ENCODE assay signal across 22 cellular contexts in the genomic region with DNA sequence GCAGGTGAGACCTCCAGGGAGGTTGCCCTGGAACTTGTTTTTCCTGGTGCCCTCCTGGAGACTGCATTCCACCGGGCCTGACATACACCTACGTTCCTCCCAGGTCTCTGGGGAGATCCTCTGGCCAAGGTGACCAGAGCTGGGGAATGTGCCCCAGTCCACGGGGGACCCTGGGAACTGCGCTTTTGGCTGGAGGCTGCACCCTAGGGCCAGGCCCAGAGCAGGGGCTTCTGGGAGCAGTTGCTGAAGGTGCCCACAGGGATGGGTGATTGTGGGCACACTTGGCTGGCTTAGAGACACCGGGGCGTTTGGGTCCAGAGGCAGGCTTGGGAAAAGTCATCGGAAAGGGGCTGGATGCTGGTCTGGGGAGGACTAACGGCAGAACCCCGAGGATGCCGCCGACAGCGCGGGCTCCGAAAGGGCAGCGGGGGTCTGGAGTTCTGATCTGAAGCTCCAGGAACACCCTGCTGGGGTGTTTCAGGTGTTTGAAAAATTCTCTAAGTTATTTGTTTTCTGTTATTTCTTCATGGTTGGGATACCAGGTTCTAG. TPM values are rescaled to one million over a fixed set of nuclear protein-coding genes. Genes with fewer than 3 reads are reported as not detected.
DNase-seq lines count a peak whose midpoint lies in the region; ATAC-seq and TF ChIP-seq lines count a peak whose summit lies in the region.
"Had no signal": no experiment of that assay in that cellular context is flagged by ENCODE, and none has a peak within 500 bp of the region (broad histone marks: within the 10 kb centered on the region; RNA-seq: fewer than 3 reads in every experiment).

No MANE protein-coding gene starts in this region.

- H3K9ac ChIP-seq in SK-N-SH = no peak overlapping the region

- intact Hi-C loops in body of pancreas (cut with DNase I) (no loop called here), mucosa of descending colon (cut with DNase I, micrococcal nuclease) (no loop called here), spleen (cut with DNase I; ENCODE audit: low total_unique reads) (no loop called here)

- peaks cover 0 to 9% of the 10 kb centered on the region in 2 experiments; a peak in 1 of 4 replicates for H3K4me1 ChIP-seq in SK-N-SH (ENCODE audit: control insufficient read depth in 1 of 2, insufficient read depth in 2 of 2, low read depth in 1 of 2, low read length in 1 of 2)
- peaks cover 89% of the 10 kb centered on the region for H3K4me1 ChIP-seq in body of pancreas
- peaks cover 51% of the 10 kb centered on the region for H3K4me1 ChIP-seq in mucosa of descending colon (ENCODE audit: low read depth)
- peaks cover 4 to 66% (median 31%) of the 10 kb centered on the region in 6 donors for H3K4me1 ChIP-seq in spleen
- H3K4me1 ChIP-seq: HAP-1 had no signal

- H3K27me3 ChIP-seq in SK-N-SH (ENCODE audit: insufficient read depth) (no peaks in the 10 kb centered on the region), body of pancreas (no peaks in the 10 kb centered on the region), spleen (replicated peaks in 1 of 7) (no peaks in the 10 kb centered on the region)

- H3K4me3 ChIP-seq in SK-N-SH (ENCODE audit: low read depth in 2 of 2, low read length in 1 of 2) = no peak overlapping the region
- H3K4me3 ChIP-seq in body of pancreas = no peak overlapping the region
- H3K4me3 ChIP-seq in mucosa of descending colon = no peak overlapping the region
- no peak overlapping the region for H3K4me3 ChIP-seq in spleen
- H3K4me3 ChIP-seq: HAP-1, SK-N-MC had no signal

- no peaks in the 10 kb centered on the region for H3K9me2 ChIP-seq in SK-N-SH

- 97% methylated on average over 11 of the region's 15 CpGs for WGBS in SK-N-SH (ENCODE audit: low lambda C conversion rate)
- 57 to 78% methylated on average over 14 to 15 of the region's 15 CpGs for WGBS in body of pancreas, 2 donors
- WGBS in spleen, 5 donors = 85 to 90% (median 87%) methylated on average over 12 to 15 of the region's 15 CpGs

- TF ChIP-seq POLR2A in body of pancreas (IDR thresholded peaks at IDR 0.05) (peak in 1 of 3 donors; percentile 40), spleen (IDR thresholded peaks at IDR 0.05) (no peak)

- no peak overlapping the region for H2AFZ ChIP-seq in SK-N-SH (ENCODE audit: low read depth)

- no peak for TF ChIP-seq EP300 in SK-N-SH (IDR thresholded peaks at IDR 0.05; ENCODE audit: borderline replicate concordance in 1 of 2, low read depth in 1 of 2, low read length in 1 of 2)

- H3K9me3 ChIP-seq in SK-N-SH = no peaks in the 10 kb centered on the region
- H3K9me3 ChIP-seq in body of pancreas = no peaks in the 10 kb centered on the region
- no peaks in the 10 kb centered on the region for H3K9me3 ChIP-seq in mucosa of descending colon
- no peaks in the 10 kb centered on the region for H3K9me3 ChIP-seq in spleen
- H3K9me3 ChIP-seq: HAP-1 had no signal

- TF ChIP-seq RAD21 in SK-N-SH (IDR thresholded peaks at IDR 0.05; ENCODE audit: low read length) = no peak

- POLR2A ChIA-PET in SK-N-SH (lab: Yijun Ruan, JAX) = no interaction called here

- H3K36me3 ChIP-seq in SK-N-SH (replicated peaks in 1 of 2; ENCODE audit: control insufficient read depth in 1 of 2, insufficient read depth in 2 of 2, low read length in 1 of 2) = no peaks in the 10 kb centered on the region
- no peaks in the 10 kb centered on the region for H3K36me3 ChIP-seq in body of pancreas (replicated peaks in 1 of 2; ENCODE audit: insufficient read depth in 1 of 2, low read depth in 2 of 2)
- no peaks in the 10 kb centered on the region for H3K36me3 ChIP-seq in mucosa of descending colon (ENCODE audit: low read depth)
- no peaks in the 10 kb centered on the region for H3K36me3 ChIP-seq in spleen
- H3K36me3 ChIP-seq: HAP-1 had no signal

- H3F3A ChIP-seq in SK-N-SH (replicated peaks; ENCODE audit: insufficient read depth) = no peaks in the 10 kb centered on the region

- TF ChIP-seq CTCF in SK-N-SH (IDR thresholded peaks at IDR 0.05) (no peak), body of pancreas (IDR thresholded peaks at IDR 0.05) (no peak), mucosa of descending colon (IDR thresholded peaks at IDR 0.05) (no peak), spleen (IDR thresholded peaks at IDR 0.05 in 8 of 11, conservative IDR thresholded peaks at IDR 0.05 in 3 of 11) (no peak)

- no peaks in the 10 kb centered on the region for H3K79me2 ChIP-seq in SK-N-SH (ENCODE audit: insufficient read depth)

- H4K20me1 ChIP-seq in SK-N-SH (ENCODE audit: insufficient read depth) = no peaks in the 10 kb centered on the region

- no peak overlapping the region for H3K4me2 ChIP-seq in SK-N-SH

- DNase-seq in SK-N-SH (peak; percentile 24), body of pancreas (peak in 3 of 4 donors; percentile 60 to 79 (median 75)), mucosa of descending colon (peak; percentile 5 to 39 (median 33)), spleen (no peak), activated gamma-delta T cell treated with Interleukin-2 at 50 U/mL for 16 hours (no peak), NCI-H1436 treated with DMSO at 0.1 percent for 48 hours (lab: John Stamatoyannopoulos, UW) (no peak), Ammon's horn (ENCODE audit: low spot score) (no peak)
- DNase-seq: Calu3; CD4-positive, alpha-beta memory T cell; MM.1S; NCI-H1092 treated with DMSO at 0.1 percent for 48 hours; NCI-H1694; NCI-H2081 treated with DMSO at 0.1 percent for 48 hours; SHP77 had no signal

- ATAC-seq in SK-N-SH treated with all-trans-retinoic acid at 6 μM for 48 hours (no peak), body of pancreas (peak; percentile 70), mucosa of descending colon (no peak)

- H3K27ac ChIP-seq in SK-N-SH (ENCODE audit: low read depth in 2 of 2, low read length in 1 of 2) (no peak overlapping the region), body of pancreas (peak overlapping the region; percentile 86 to 92 (median 90)), spleen (peak overlapping the region in 5 of 8 donors; percentile 72 to 83 (median 78))
- H3K27ac ChIP-seq: 22Rv1, HL-60, SK-N-MC had no signal

- CTCF ChIA-PET in SK-N-SH (lab: Yijun Ruan, JAX) = interaction anchor here (1.4 to 2.4 kb wide), 3 partner anchors 9 to 18 kb away, joined by 3 to 8 read pairs (median 5); no protein-coding TSS in a partner anchor

TF ChIP-seq in SK-N-SH, 30 proteins besides CTCF, POLR2A, EP300 and RAD21:
- no peak for TF ChIP-seq IRF3 (IDR thresholded peaks at IDR 0.05; ENCODE audit: low read depth, low read length)
- TF ChIP-seq USF2 (IDR thresholded peaks at IDR 0.05; ENCODE audit: borderline replicate concordance, low read depth, low read length) = no peak

TF ChIP-seq in SK-N-SH treated with all-trans-retinoic acid at 6 μM for 48 hours, 23 proteins besides CTCF, POLR2A, EP300 and RAD21 (continues in another document):
- TF ChIP-seq ZNF565 (CRISPR knock-in tag; conservative IDR thresholded peaks at IDR 0.05; ENCODE audit: low read depth) (no peak), ESRRG (CRISPR knock-in tag; IDR thresholded peaks at IDR 0.05) (no peak), POU6F1 (CRISPR knock-in tag; IDR thresholded peaks at IDR 0.05; ENCODE audit: borderline replicate concordance, low read depth) (no peak)
- TF ChIP-seq, protein P1, sequence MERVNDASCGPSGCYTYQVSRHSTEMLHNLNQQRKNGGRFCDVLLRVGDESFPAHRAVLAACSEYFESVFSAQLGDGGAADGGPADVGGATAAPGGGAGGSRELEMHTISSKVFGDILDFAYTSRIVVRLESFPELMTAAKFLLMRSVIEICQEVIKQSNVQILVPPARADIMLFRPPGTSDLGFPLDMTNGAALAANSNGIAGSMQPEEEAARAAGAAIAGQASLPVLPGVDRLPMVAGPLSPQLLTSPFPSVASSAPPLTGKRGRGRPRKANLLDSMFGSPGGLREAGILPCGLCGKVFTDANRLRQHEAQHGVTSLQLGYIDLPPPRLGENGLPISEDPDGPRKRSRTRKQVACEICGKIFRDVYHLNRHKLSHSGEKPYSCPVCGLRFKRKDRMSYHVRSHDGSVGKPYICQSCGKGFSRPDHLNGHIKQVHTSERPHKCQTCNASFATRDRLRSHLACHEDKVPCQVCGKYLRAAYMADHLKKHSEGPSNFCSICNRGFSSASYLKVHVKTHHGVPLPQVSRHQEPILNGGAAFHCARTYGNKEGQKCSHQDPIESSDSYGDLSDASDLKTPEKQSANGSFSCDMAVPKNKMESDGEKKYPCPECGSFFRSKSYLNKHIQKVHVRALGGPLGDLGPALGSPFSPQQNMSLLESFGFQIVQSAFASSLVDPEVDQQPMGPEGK (CRISPR knock-in tag; IDR thresholded peaks at IDR 0.05; ENCODE audit: borderline replicate concordance) = no peak

RNA-seq across cellular contexts. Expression of gene TDRD9, which starts 36.5 kb away (rescaled TPM):
- polyA plus RNA-seq in SK-N-SH (2012; rRNA removed) (not detected in 2 replicates), spleen (1 to 10 TPM in 2 of 3 donors, under 1 TPM in 1; 0.70 to 3.8 (median 3.1) TPM)
- not detected in 2 replicates for polyA plus RNA-seq in SK-N-SH (2012; cell fraction: cytosol; rRNA removed)
- polyA plus RNA-seq in SK-N-SH (2012; cell fraction: nucleus; rRNA removed) = not detected in 2 replicates
- total RNA-seq in body of pancreas (1 to 10 TPM; 2.0 to 4.7 TPM), mucosa of descending colon (under 1 TPM; 0.39 to 0.98 (median 0.63) TPM), spleen (10 to 100 TPM in 2 of 7 donors, 1 to 10 TPM in 5; 1.4 to 18.7 (median 8.8) TPM)
- total RNA-seq: Calu3, NCI-H460 had no signal

RNA-seq across cellular contexts. Expression of gene PPP1R13B, which starts 44.4 kb away (rescaled TPM):
- polyA plus RNA-seq in SK-N-SH (2012; rRNA removed) (5.1 and 5.7 TPM in 2 replicates), spleen (10 to 100 TPM in 2 of 3 donors, 1 to 10 TPM in 1; 5.7 to 27.0 (median 12.7) TPM)
- polyA plus RNA-seq in SK-N-SH (2012; cell fraction: cytosol; rRNA removed) = 2.6 and 3.9 TPM in 2 replicates
- 31.2 and 31.8 TPM in 2 replicates for polyA plus RNA-seq in SK-N-SH (2012; cell fraction: nucleus; rRNA removed)
- total RNA-seq in body of pancreas (10 to 100 TPM; 12.5 to 36.3 TPM), mucosa of descending colon (10 to 100 TPM; 49.6 to 65.5 (median 52.1) TPM), spleen (10 to 100 TPM; 23.4 to 95.3 (median 52.9) TPM)

RNA-seq across cellular contexts. Expression of gene RD3L, which starts 50.6 kb away (rescaled TPM):
- polyA plus RNA-seq in SK-N-SH (2012; rRNA removed) (not detected in 2 replicates), spleen (not detected)
- polyA plus RNA-seq in SK-N-SH (2012; cell fraction: cytosol; rRNA removed) = not detected in 2 replicates
- not detected in 2 replicates for polyA plus RNA-seq in SK-N-SH (2012; cell fraction: nucleus; rRNA removed)
- total RNA-seq in body of pancreas (not detected), mucosa of descending colon (not detected), spleen (not detected)
- total RNA-seq: Calu3; CD4-positive, alpha-beta memory T cell; LHCN-M2; NCI-H460 had no signal
- polyA plus RNA-seq: BJ; CD4-positive, alpha-beta memory T cell had no signal

Comparison
In these comparisons a context has a peak if more than half of its experiments do, and no peak if none do; other contexts are left out.
1. DNase-seq: peak in SK-N-SH (single experiment), body of pancreas (3 of 4) and mucosa of descending colon (3 of 3); none in spleen (single experiment), activated gamma-delta T cell treated with Interleukin-2 at 50 U/mL for 16 hours (single experiment), NCI-H1436 treated with DMSO at 0.1 percent for 48 hours (single experiment) and Ammon's horn (single experiment).
2. H3K27ac ChIP-seq: peak in body of pancreas (4 of 4) and spleen (5 of 8); none in SK-N-SH (0 of 2).